8 cellular contexts compared by ENCODE assay signal in the genomic region with DNA sequence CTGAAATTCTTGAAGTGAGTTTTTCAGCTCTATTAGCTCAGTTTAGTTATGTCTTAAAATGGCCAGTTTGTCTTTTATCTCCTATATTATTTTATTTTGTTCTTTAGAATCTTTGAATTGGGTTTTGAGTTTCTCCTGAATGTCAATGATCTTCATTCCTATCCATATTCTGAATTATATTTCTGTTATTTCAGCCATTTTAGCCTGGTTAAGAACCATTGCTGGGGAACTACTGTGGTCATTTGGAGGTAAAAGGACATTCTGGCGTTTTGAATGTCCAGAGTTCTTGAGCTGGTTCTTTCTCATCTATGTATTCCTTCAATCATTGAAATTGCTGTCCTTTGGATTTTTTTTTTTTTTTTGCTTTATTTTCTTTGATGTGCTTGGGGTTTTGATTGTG.
"Had no signal": no experiment of that assay in that cellular context is flagged by ENCODE, and none has a peak within 500 bp of the region (broad histone marks: within the 10 kb centered on the region; RNA-seq: fewer than 3 reads in every experiment).

No MANE protein-coding gene starts in this region.

- FAIRE-seq: HepG2, HTR-8/SVneo, K562 had no signal

- H3K4me3 ChIP-seq: K562 had no signal

- H3K4me1 Mint-ChIP-seq: IgD-negative memory B cell had no signal

- ATAC-seq: HepG2, K562 had no signal

- H3K27ac ChIP-seq: HL-60 had no signal

- H3K4me3 Mint-ChIP-seq: IgD-negative memory B cell had no signal

- H3K27me3 Mint-ChIP-seq: IgD-negative memory B cell had no signal

- DNase-seq: IMR-90, KBM-7, KG1 had no signal
